Comparison of ENCODE assay signal across 15 cellular contexts in genomic region chrX:124231454-124231853, GRCh38.
"Had no signal": no experiment of that assay in that cellular context is flagged by ENCODE, and none has a peak within 500 bp of the region (broad histone marks: within the 10 kb centered on the region; RNA-seq: fewer than 3 reads in every experiment).

No MANE protein-coding gene starts in this region.

- H3K27me3 ChIP-seq: cardiac muscle cell, esophagus squamous epithelium, ovary, stomach had no signal

- H3K4me3 Mint-ChIP-seq: activated CD4-positive, alpha-beta memory T cell treated with anti-CD3 and anti-CD28 coated beads for 36 hours; activated T-cell treated with anti-CD3 and anti-CD28 coated beads, Interleukin-2, amount 50 U/mL, for 72 hours; nephron had no signal

- DNase-seq: activated CD4-positive, alpha-beta memory T cell treated with anti-CD3 and anti-CD28 coated beads for 36 hours; activated CD4-positive, alpha-beta T cell treated with anti-CD3 and anti-CD28 coated beads for 1 hour; activated T-cell treated with anti-CD3 and anti-CD28 coated beads, Interleukin-2, amount 50 U/mL, for 72 hours; esophagus squamous epithelium; foreskin fibroblast; mesendoderm; ovary; stomach had no signal

- H3K4me1 Mint-ChIP-seq: nephron had no signal

- H3K27ac Mint-ChIP-seq: activated CD4-positive, alpha-beta memory T cell treated with anti-CD3 and anti-CD28 coated beads for 36 hours; activated T-cell treated with anti-CD3 and anti-CD28 coated beads, Interleukin-2, amount 50 U/mL, for 72 hours; nephron had no signal

- H3K36me3 Mint-ChIP-seq: activated CD4-positive, alpha-beta memory T cell treated with anti-CD3 and anti-CD28 coated beads for 36 hours had no signal

- H3K27ac ChIP-seq: cardiac muscle cell, esophagus squamous epithelium, ovary, skin epidermis, stomach, thoracic aorta had no signal

- FAIRE-seq: astrocyte, colon, keratinocyte had no signal

- H3K27me3 Mint-ChIP-seq: activated CD4-positive, alpha-beta memory T cell treated with anti-CD3 and anti-CD28 coated beads for 36 hours had no signal

- H3K9me3 Mint-ChIP-seq: activated CD4-positive, alpha-beta memory T cell treated with anti-CD3 and anti-CD28 coated beads for 36 hours; activated T-cell treated with anti-CD3 and anti-CD28 coated beads, Interleukin-2, amount 50 U/mL, for 72 hours; nephron had no signal

- H3K9me3 ChIP-seq: esophagus squamous epithelium, ovary, stomach, thoracic aorta had no signal

- H3K4me1 ChIP-seq: esophagus squamous epithelium, stomach had no signal

- H3K36me3 ChIP-seq: cardiac muscle cell, esophagus squamous epithelium, ovary, stomach, thoracic aorta had no signal

- H3K4me3 ChIP-seq: cardiac muscle cell, esophagus squamous epithelium, ovary, skin epidermis, stomach, thoracic aorta had no signal
